In genomic region chrX:94058728-94059382, GRCh38 we compare ENCODE assay signal across 8 cellular contexts.
DNase-seq lines count a peak whose midpoint lies in the region; ATAC-seq, FAIRE-seq and TF ChIP-seq lines count a peak whose summit lies in the region.

No MANE protein-coding gene starts in this region.

- TF ChIP-seq EP300 in GM12878 (IDR thresholded peaks at IDR 0.05; ENCODE audit: borderline replicate concordance in 1 of 2, control insufficient read depth in 1 of 2, low read depth in 2 of 2, low read length in 2 of 2) (no peak), upper lobe of left lung (IDR thresholded peaks at IDR 0.05) (no peak)

- no peak overlapping the region for H3K9ac ChIP-seq in GM12878 (ENCODE audit: control insufficient read depth, insufficient read depth, low read length)

- RAD21 ChIA-PET in GM12878 (lab: Charles Lee; ENCODE audit: unreplicated experiment) = no interaction called here

- no TSS peak for BruUV-seq in GM12878 (replicated peaks; lab: Mats Ljungman, UMichigan)

- no peaks in the 10 kb centered on the region for H4K20me1 ChIP-seq in GM12878 (ENCODE audit: control insufficient read depth, insufficient read depth)

- intact Hi-C loops in GM12878 (cut with micrococcal nuclease; ENCODE audit: unreplicated experiment) = no loop called here

- TF ChIP-seq CTCF in GM06990 (IDR thresholded peaks at IDR 0.05; ENCODE audit: insufficient read depth, low read length, poor library complexity, severe bottlenecking) (peak; percentile 57), LNCaP clone FGC (IDR thresholded peaks at IDR 0.05; ENCODE audit: control insufficient read depth, extremely low read depth, insufficient read depth) (peak; percentile 61), GM12878 (IDR thresholded peaks at IDR 0.05 in 2 of 3, conservative IDR thresholded peaks at IDR 0.05 in 1 of 3; ENCODE audit: control insufficient read depth in 2 of 3, extremely low read depth in 1 of 3, insufficient read depth in 1 of 3, low read depth in 3 of 3, low read length in 3 of 3) (peak; percentile 32 to 51 (median 49); a peak in 4 of 6 replicates), upper lobe of left lung (IDR thresholded peaks at IDR 0.05) (peak in 3 of 6 experiments; percentile 18 to 35 (median 19))

- CTCF ChIA-PET in GM12878 (lab: Yijun Ruan, JAX) = no interaction called here

- no peak overlapping the region for H2AFZ ChIP-seq in GM12878 (ENCODE audit: control insufficient read depth, low read depth, low read length)

- no peak overlapping the region for H3K4me3 ChIP-seq in GM06990 (replicated peaks; ENCODE audit: low read depth, low read length)
- peak overlapping the region; percentile 36 for H3K4me3 ChIP-seq in LNCaP clone FGC (ENCODE audit: low read depth, low read length)
- H3K4me3 ChIP-seq in GM12878 = no peak overlapping the region
- H3K4me3 ChIP-seq in upper lobe of left lung = no peak overlapping the region

- FAIRE-seq in GM12878 (lab: Jason Lieb, UNC) = no peak

- H3K4me2 ChIP-seq in GM12878 (ENCODE audit: control insufficient read depth, insufficient read depth) = no peak overlapping the region

- no peak overlapping the region for H3K27ac ChIP-seq in GM12878 (ENCODE audit: control insufficient read depth, insufficient read depth)
- no peak overlapping the region for H3K27ac ChIP-seq in upper lobe of left lung

- H3K36me3 ChIP-seq in GM06990 (ENCODE audit: control insufficient read depth, insufficient read depth, low read length) (no peaks in the 10 kb centered on the region), GM12878 (ENCODE audit: control insufficient read depth in 2 of 2, insufficient read depth in 2 of 2, low read length in 1 of 2) (no peaks in the 10 kb centered on the region), upper lobe of left lung (no peaks in the 10 kb centered on the region)

- POLR2A ChIA-PET in GM12878 (lab: Charles Lee) = no interaction called here

- no peaks in the 10 kb centered on the region for H3K79me2 ChIP-seq in GM12878 (ENCODE audit: control insufficient read depth, insufficient read depth, low read length)

- H3K4me1 ChIP-seq in GM12878 (ENCODE audit: control insufficient read depth, insufficient read depth, low read length) = no peaks in the 10 kb centered on the region
- no peaks in the 10 kb centered on the region for H3K4me1 ChIP-seq in upper lobe of left lung

- H3K9me3 ChIP-seq in GM12878 (replicated peaks; ENCODE audit: control insufficient read depth, insufficient read depth, low read length) (no peaks in the 10 kb centered on the region), upper lobe of left lung (no peaks in the 10 kb centered on the region)

- H3K27me3 ChIP-seq in GM06990 (replicated peaks; ENCODE audit: control insufficient read depth, insufficient read depth, low read length) = no peaks in the 10 kb centered on the region
- H3K27me3 ChIP-seq in GM12878 (replicated peaks in 1 of 2; ENCODE audit: control insufficient read depth in 2 of 2, insufficient read depth in 2 of 2, low read length in 1 of 2) = no peaks in the 10 kb centered on the region
- no peaks in the 10 kb centered on the region for H3K27me3 ChIP-seq in upper lobe of left lung

- 29% methylated on average over 9 of the region's 9 CpGs for WGBS in GM12878 (ENCODE audit: insufficient coverage, insufficient replicate concordance, low lambda C conversion rate, missing lambda C conversion rate)
- 33 to 35% methylated on average over 5 to 9 of the region's 9 CpGs for WGBS in upper lobe of left lung, 2 donors

- ATAC-seq in GM12878 (peak; percentile 64; the same call in 2 of the 3 replicates), upper lobe of left lung (ENCODE audit: low FRiP score in 2 of 2) (no peak), GM21825 (IDR thresholded peaks at IDR 0.05; ENCODE audit: unreplicated experiment) (no peak), GM21528 (IDR thresholded peaks at IDR 0.05; ENCODE audit: low FRiP score, unreplicated experiment) (no peak)

- no peak for DNase-seq in GM06990 (ENCODE audit: extremely low read depth, insufficient read length)
- peak; percentile 10 for DNase-seq in LNCaP clone FGC (ENCODE audit: low read depth)
- no peak for DNase-seq in GM12878 (ENCODE audit: low read depth, low spot score)
- peak; percentile 6 for DNase-seq in medulla oblongata (ENCODE audit: extremely low spot score)
- no peak for DNase-seq in HCEC 1CT
- DNase-seq in upper lobe of left lung = no peak

- SMC1A ChIA-PET in GM12878 (lab: Charles Lee; ENCODE audit: uncharacterized antibody, unreplicated experiment) = no interaction called here

- in situ Hi-C loops in GM12878 (cut with MboI) = no loop called here

- peak; percentile 31; the same call in 1 of the 2 replicates for TF ChIP-seq RAD21 in GM12878 (IDR thresholded peaks at IDR 0.05; ENCODE audit: insufficient read depth, low read depth, low read length)

- no peak for TF ChIP-seq POLR2A in GM12878 (IDR thresholded peaks at IDR 0.05; ENCODE audit: low read depth, low read length)
- TF ChIP-seq POLR2A in upper lobe of left lung (IDR thresholded peaks at IDR 0.05) = no peak

TF ChIP-seq in GM12878, 131 proteins besides CTCF, POLR2A, EP300 and RAD21:
- TF ChIP-seq SMC3 (IDR thresholded peaks at IDR 0.05; ENCODE audit: borderline replicate concordance, low read length) = peak; percentile 28; the same call in 1 of the 2 replicates
- TF ChIP-seq, protein P1, sequence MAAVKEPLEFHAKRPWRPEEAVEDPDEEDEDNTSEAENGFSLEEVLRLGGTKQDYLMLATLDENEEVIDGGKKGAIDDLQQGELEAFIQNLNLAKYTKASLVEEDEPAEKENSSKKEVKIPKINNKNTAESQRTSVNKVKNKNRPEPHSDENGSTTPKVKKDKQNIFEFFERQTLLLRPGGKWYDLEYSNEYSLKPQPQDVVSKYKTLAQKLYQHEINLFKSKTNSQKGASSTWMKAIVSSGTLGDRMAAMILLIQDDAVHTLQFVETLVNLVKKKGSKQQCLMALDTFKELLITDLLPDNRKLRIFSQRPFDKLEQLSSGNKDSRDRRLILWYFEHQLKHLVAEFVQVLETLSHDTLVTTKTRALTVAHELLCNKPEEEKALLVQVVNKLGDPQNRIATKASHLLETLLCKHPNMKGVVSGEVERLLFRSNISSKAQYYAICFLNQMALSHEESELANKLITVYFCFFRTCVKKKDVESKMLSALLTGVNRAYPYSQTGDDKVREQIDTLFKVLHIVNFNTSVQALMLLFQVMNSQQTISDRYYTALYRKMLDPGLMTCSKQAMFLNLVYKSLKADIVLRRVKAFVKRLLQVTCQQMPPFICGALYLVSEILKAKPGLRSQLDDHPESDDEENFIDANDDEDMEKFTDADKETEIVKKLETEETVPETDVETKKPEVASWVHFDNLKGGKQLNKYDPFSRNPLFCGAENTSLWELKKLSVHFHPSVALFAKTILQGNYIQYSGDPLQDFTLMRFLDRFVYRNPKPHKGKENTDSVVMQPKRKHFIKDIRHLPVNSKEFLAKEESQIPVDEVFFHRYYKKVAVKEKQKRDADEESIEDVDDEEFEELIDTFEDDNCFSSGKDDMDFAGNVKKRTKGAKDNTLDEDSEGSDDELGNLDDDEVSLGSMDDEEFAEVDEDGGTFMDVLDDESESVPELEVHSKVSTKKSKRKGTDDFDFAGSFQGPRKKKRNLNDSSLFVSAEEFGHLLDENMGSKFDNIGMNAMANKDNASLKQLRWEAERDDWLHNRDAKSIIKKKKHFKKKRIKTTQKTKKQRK (IDR thresholded peaks at IDR 0.05; ENCODE audit: low read depth, low read length) = no peak

Comparison
In these comparisons a context has a peak if more than half of its experiments do, and no peak if none do; other contexts are left out.
1. DNase-seq: peak in LNCaP clone FGC (single experiment) and medulla oblongata (single experiment); none in GM06990 (single experiment), GM12878 (single experiment), HCEC 1CT (single experiment) and upper lobe of left lung (0 of 2).